ENCODE assay signal across 13 cellular contexts in genomic region chr12:54021432-54022013, GRCh38. TPM values are rescaled to one million over a fixed set of nuclear protein-coding genes. Genes with fewer than 3 reads are reported as not detected.
DNase-seq lines count a peak whose midpoint lies in the region; ATAC-seq, FAIRE-seq and TF ChIP-seq lines count a peak whose summit lies in the region.
"Had no signal": no experiment of that assay in that cellular context is flagged by ENCODE, and none has a peak within 500 bp of the region (broad histone marks: within the 10 kb centered on the region; RNA-seq: fewer than 3 reads in every experiment).

No MANE protein-coding gene starts in this region.

- H2BK12ac ChIP-seq in H1 (ENCODE audit: low read depth, low read length), result no peak overlapping the region; the same call in 1 of the 2 replicates

- no peak overlapping the region for H2BK20ac ChIP-seq in H1 (ENCODE audit: low read length)

- WGBS in H1 (ENCODE audit: extremely low coverage in 1 of 2, insufficient coverage in 1 of 2, insufficient read length in 1 of 2, insufficient replicate concordance in 2 of 2, low coverage in 1 of 2, low lambda C conversion rate in 2 of 2, missing lambda C conversion rate in 1 of 2), 2 experiments, result 8% methylated on average over 15 of the region's 16 CpGs; no CpG with 5 or more reads in 1 of the 2 experiments
- WGBS in psoas muscle, 3 donors, result 6 to 8% (median 7%) methylated on average over 16 of the region's 16 CpGs

- H3K27ac ChIP-seq in H1 (ENCODE audit: low read depth, low read length) (no peak overlapping the region), psoas muscle (peak overlapping the region; percentile 99)
- H3K27ac ChIP-seq: sigmoid colon had no signal

- peaks cover 94 to 100% (median 100%) of the 10 kb centered on the region in 4 experiments for H3K27me3 ChIP-seq in H1 (replicated peaks in 1 of 4; ENCODE audit: control insufficient read depth in 3 of 4, extremely low read depth in 1 of 4, insufficient read depth in 3 of 4, low read length in 3 of 4)
- no peaks in the 10 kb centered on the region for H3K27me3 ChIP-seq in psoas muscle (ENCODE audit: insufficient read depth in 3 of 3, low read length in 2 of 3)

- no peak overlapping the region for H3K14ac ChIP-seq in H1 (ENCODE audit: insufficient read length)

- H3K4me1 ChIP-seq in H1 (replicated peaks in 1 of 4; ENCODE audit: control insufficient read depth in 3 of 4, insufficient read depth in 4 of 4, low read length in 3 of 4) (peaks cover 0 to 12% (median 4%) of the 10 kb centered on the region in 4 experiments; a peak in 6 of 7 replicates), psoas muscle (peaks cover 51% of the 10 kb centered on the region)

- H3K18ac ChIP-seq in H1 (ENCODE audit: extremely low read depth, low read length), result no peak overlapping the region

- peak in 1 of 2 experiments; percentile 39; a peak in 1 of 4 replicates for TF ChIP-seq RAD21 in H1 (IDR thresholded peaks at IDR 0.05 in 1 of 2, conservative IDR thresholded peaks at IDR 0.05 in 1 of 2; ENCODE audit: low read depth in 2 of 2, low read length in 2 of 2)

- H4K8ac ChIP-seq in H1 (ENCODE audit: extremely low read depth, insufficient read depth, low read length), result no peak overlapping the region

- peaks cover 10 to 28% of the 10 kb centered on the region in 2 experiments for H4K20me1 ChIP-seq in H1 (replicated peaks in 1 of 2; ENCODE audit: control insufficient read depth in 1 of 2, insufficient read depth in 2 of 2, low read length in 2 of 2)

- no peak overlapping the region for H4K91ac ChIP-seq in H1 (replicated peaks; ENCODE audit: insufficient read length, low read length)

- no peak overlapping the region for H3K9ac ChIP-seq in H1 (replicated peaks in 1 of 4; ENCODE audit: extremely low read depth in 1 of 4, low read depth in 3 of 4, low read length in 3 of 4)

- no peak overlapping the region for H4K5ac ChIP-seq in H1 (ENCODE audit: insufficient read length, low read depth, low read length)

- TF ChIP-seq CTCF in H1 (IDR thresholded peaks at IDR 0.05; ENCODE audit: control extremely low read depth in 1 of 3, insufficient read depth in 1 of 3, low read depth in 1 of 3, low read length in 3 of 3) (peak; percentile 31 to 47 (median 42)), psoas muscle (IDR thresholded peaks at IDR 0.05) (peak; percentile 43)

- intact Hi-C loops in psoas muscle (cut with DNase I), result loop anchor here in 1 of 2 donors (2.0 kb wide), 1 partner anchor 15 kb away; no protein-coding TSS in a partner anchor

- peaks cover 3% of the 10 kb centered on the region; the same call in 1 of the 2 replicates for H3K23me2 ChIP-seq in H1 (ENCODE audit: low read depth, low read length)

- ATAC-seq in psoas muscle, result peak; percentile 13 to 45 (median 29)
- no peak for ATAC-seq in GM18511 (IDR thresholded peaks at IDR 0.05; ENCODE audit: unreplicated experiment)
- ATAC-seq in GM18858 (IDR thresholded peaks at IDR 0.05; ENCODE audit: unreplicated experiment), result no peak

- no peak overlapping the region for H3K4me2 ChIP-seq in H1 (ENCODE audit: insufficient read depth in 1 of 2, low read depth in 2 of 2, low read length in 2 of 2)

- H3K79me1 ChIP-seq in H1 (ENCODE audit: low read depth, low read length), result no peaks in the 10 kb centered on the region

- peak overlapping the region; percentile 60 for H2AK5ac ChIP-seq in H1 (ENCODE audit: low read depth, low read length)

- FAIRE-seq in GM12892 (lab: Jason Lieb, UNC) (peak; percentile 79), H1 (lab: Jason Lieb, UNC) (no peak)

- H2BK120ac ChIP-seq in H1 (replicated peaks; ENCODE audit: low read depth, low read length), result no peak overlapping the region

- TF ChIP-seq POLR2A in GM12892 (IDR thresholded peaks at IDR 0.05; ENCODE audit: low read depth, low read length), result no peak
- no peak for TF ChIP-seq POLR2A in H1 (IDR thresholded peaks at IDR 0.05; ENCODE audit: control extremely low read depth in 1 of 2, low read depth in 2 of 2, low read length in 2 of 2)

- H3K9me3 ChIP-seq in H1 (ENCODE audit: insufficient read depth in 2 of 2, low read depth in 1 of 2, low read length in 1 of 2) (no peaks in the 10 kb centered on the region), psoas muscle (no peaks in the 10 kb centered on the region)
- H3K9me3 ChIP-seq: sigmoid colon had no signal

- CTCF ChIA-PET in H1 (lab: Charles Lee; ENCODE audit: partially characterized antibody), result interaction anchor here (0.7 to 12.5 kb wide), 17 partner anchors 8 to 275 kb away, joined by 3 to 172 read pairs (median 4); partner anchors contain the start of genes HOXC11, HOXC5 and HOXC8

- H3K4ac ChIP-seq in H1 (replicated peaks; ENCODE audit: insufficient read length, low read depth, low read length), result no peak overlapping the region

- no peak overlapping the region for H3K56ac ChIP-seq in H1 (replicated peaks; ENCODE audit: insufficient read length, low read depth, low read length)

- H2BK5ac ChIP-seq in H1 (ENCODE audit: low read depth, low read length), result no peak overlapping the region

- H3K36me3 ChIP-seq in H1 (ENCODE audit: control insufficient read depth in 2 of 4, insufficient read depth in 4 of 4, low read length in 3 of 4), result no peaks in the 10 kb centered on the region; a peak in 1 of 8 replicates
- no peaks in the 10 kb centered on the region for H3K36me3 ChIP-seq in psoas muscle (ENCODE audit: insufficient read depth in 1 of 2, low read depth in 1 of 2)
- H3K36me3 ChIP-seq: sigmoid colon had no signal

- H3K4me3 ChIP-seq in H1 (ENCODE audit: extremely low read depth in 1 of 4, insufficient read depth in 2 of 4, low read depth in 3 of 4, low read length in 4 of 4) (no peak overlapping the region), psoas muscle (peak overlapping the region; percentile 77)
- H3K4me3 ChIP-seq: sigmoid colon had no signal

- H3K79me2 ChIP-seq in H1 (ENCODE audit: control insufficient read depth in 1 of 2, insufficient read depth in 2 of 2, low read length in 2 of 2), result no peaks in the 10 kb centered on the region

- H2AFZ ChIP-seq in H1 (ENCODE audit: low read length), result no peak overlapping the region

- no peak for TF ChIP-seq EP300 in H1 (IDR thresholded peaks at IDR 0.05; ENCODE audit: borderline replicate concordance in 1 of 2, low read depth in 2 of 2, low read length in 2 of 2)

- H3K23ac ChIP-seq in H1 (ENCODE audit: insufficient read length), result no peak overlapping the region

- no peak overlapping the region; the same call in 1 of the 2 replicates for H2BK15ac ChIP-seq in H1 (ENCODE audit: low read length)

- POLR2A ChIA-PET in H1 (lab: Charles Lee; ENCODE audit: partially characterized antibody), result interaction anchor here (0.8 to 1.5 kb wide), 2 partner anchors 21 to 36 kb away, joined by 4 read pairs; partner anchors contain the start of genes HOXC10 and HOXC9

- DNase-seq in GM12892 (ENCODE audit: insufficient read length), result no peak
- peak; percentile 13 for DNase-seq in NCI-H460 (ENCODE audit: extremely low read depth, low read depth)
- peak in 1 of 2 experiments; percentile 75 for DNase-seq in H1 (ENCODE audit: low read depth in 1 of 2, low spot score in 2 of 2)
- DNase-seq in psoas muscle, result peak; percentile 57 to 85
- no peak for DNase-seq in D341Med (ENCODE audit: low spot score)
- no peak for DNase-seq in NCI-H187 treated with DMSO at 0.1 percent for 48 hours (lab: John Stamatoyannopoulos, UW)
- DNase-seq: activated effector memory CD4-positive, alpha-beta T cell treated with Interleukin-2 at 50 U/mL for 16 hours; effector CD4-positive, alpha-beta T cell; GOT3; kidney glomerular epithelial cell; sigmoid colon had no signal

RNA-seq across cellular contexts. Expression of gene HOXC6, which starts 6.7 kb away (rescaled TPM):
- not detected for polyA plus RNA-seq in GM12892 (2012; ENCODE audit: missing spikeins)
- 0.89 and 1.4 TPM in 2 replicates for total RNA-seq in NCI-H460 (2014; rRNA removed; shearing (Covaris generic))
- 0.23 and 0.75 TPM in 2 replicates for polyA plus RNA-seq in NCI-H460 (2014; cell fraction: nucleus; rRNA removed)
- total RNA-seq in H1 (2021; fragmentation: NEBNext Ultra II Directional; extraction: Animal tissue kit (Norgen Biotek cat#: 25700)), result not detected in 2 replicates
- polyA plus RNA-seq in H1 (2011; rRNA removed) (not detected in 2 replicates), psoas muscle (1 to 10 TPM; 2.2 to 9.5 (median 4.7) TPM)
- not detected for polyA plus RNA-seq in H1 (2011; cell fraction: cytosol; rRNA removed)
- polyA plus RNA-seq in H1 (2011; cell fraction: nucleus; rRNA removed), result not detected
- not detected in 4 replicates for polyA plus RNA-seq in H1 (2012, experiment 1 of 2)
- not detected for polyA plus RNA-seq in H1 (2012, experiment 2 of 2)
- not detected for polyA plus RNA-seq in H1 (2013, experiment 1 of 2)
- not detected for polyA plus RNA-seq in H1 (2013, experiment 2 of 2)
- polyA minus RNA-seq in H1 (2011; rRNA and poly(A)+ RNA removed), result not detected in 2 replicates
- not detected for polyA minus RNA-seq in H1 (2011; cell fraction: cytosol; rRNA and poly(A)+ RNA removed)
- polyA minus RNA-seq in H1 (2011; cell fraction: nucleus; rRNA and poly(A)+ RNA removed), result not detected
- total RNA-seq in psoas muscle, result 10 to 100 TPM in 2 of 4 donors, 1 to 10 TPM in 2; 5.2 to 23.6 (median 12.5) TPM
- total RNA-seq: sigmoid colon had no signal
- polyA plus RNA-seq: sigmoid colon had no signal

RNA-seq across cellular contexts. Expression of gene HOXC5, which starts 11.3 kb away (rescaled TPM):
- not detected for polyA plus RNA-seq in GM12892 (2012; ENCODE audit: missing spikeins)
- total RNA-seq in NCI-H460 (2014; rRNA removed; shearing (Covaris generic)), result 0.07 and 0.20 TPM in 2 replicates
- 0.26 TPM in 1 of 2 replicates, not detected in the other for polyA plus RNA-seq in NCI-H460 (2014; cell fraction: nucleus; rRNA removed)
- not detected in 2 replicates for total RNA-seq in H1 (2021; fragmentation: NEBNext Ultra II Directional; extraction: Animal tissue kit (Norgen Biotek cat#: 25700))
- not detected in 2 replicates for polyA plus RNA-seq in H1 (2011; rRNA removed)
- polyA plus RNA-seq in H1 (2011; cell fraction: cytosol; rRNA removed), result not detected
- polyA plus RNA-seq in H1 (2011; cell fraction: nucleus; rRNA removed), result not detected
- not detected in 4 replicates for polyA plus RNA-seq in H1 (2012, experiment 1 of 2)
- not detected for polyA plus RNA-seq in H1 (2012, experiment 2 of 2)
- not detected for polyA plus RNA-seq in H1 (2013, experiment 1 of 2)
- polyA plus RNA-seq in H1 (2013, experiment 2 of 2), result not detected
- not detected in 2 replicates for polyA minus RNA-seq in H1 (2011; rRNA and poly(A)+ RNA removed)
- not detected for polyA minus RNA-seq in H1 (2011; cell fraction: cytosol; rRNA and poly(A)+ RNA removed)
- not detected for polyA minus RNA-seq in H1 (2011; cell fraction: nucleus; rRNA and poly(A)+ RNA removed)
- total RNA-seq in psoas muscle, result 1 to 10 TPM in 2 of 4 donors, under 1 TPM in 2; 0.25 to 3.3 (median 1.1) TPM
- polyA plus RNA-seq in psoas muscle, result under 1 TPM; 0.03 to 0.58 (median 0.04) TPM

RNA-seq across cellular contexts. Expression of gene HOXC8, which starts 12.7 kb away (rescaled TPM):
- not detected for polyA plus RNA-seq in GM12892 (2012; ENCODE audit: missing spikeins)
- 1.3 and 1.7 TPM in 2 replicates for total RNA-seq in NCI-H460 (2014; rRNA removed; shearing (Covaris generic))
- polyA plus RNA-seq in NCI-H460 (2014; cell fraction: nucleus; rRNA removed), result 0.11 and 1.5 TPM in 2 replicates
- total RNA-seq in H1 (2021; fragmentation: NEBNext Ultra II Directional; extraction: Animal tissue kit (Norgen Biotek cat#: 25700)), result not detected in 2 replicates
- polyA plus RNA-seq in H1 (2011; rRNA removed), result not detected in 2 replicates
- polyA plus RNA-seq in H1 (2011; cell fraction: cytosol; rRNA removed), result not detected
- polyA plus RNA-seq in H1 (2011; cell fraction: nucleus; rRNA removed), result not detected
- 0.09 TPM in 1 of 4 replicates, not detected in the others for polyA plus RNA-seq in H1 (2012, experiment 1 of 2)
- not detected for polyA plus RNA-seq in H1 (2012, experiment 2 of 2)
- polyA plus RNA-seq in H1 (2013, experiment 1 of 2), result not detected
- not detected for polyA plus RNA-seq in H1 (2013, experiment 2 of 2)
- not detected in 2 replicates for polyA minus RNA-seq in H1 (2011; rRNA and poly(A)+ RNA removed)
- not detected for polyA minus RNA-seq in H1 (2011; cell fraction: cytosol; rRNA and poly(A)+ RNA removed)
- not detected for polyA minus RNA-seq in H1 (2011; cell fraction: nucleus; rRNA and poly(A)+ RNA removed)
- 10 to 100 TPM in 1 of 4 donors, 1 to 10 TPM in 3; 6.7 to 10.2 (median 9.0) TPM for total RNA-seq in psoas muscle
- polyA plus RNA-seq in psoas muscle, result 1 to 10 TPM; 1.6 to 8.8 (median 3.3) TPM
- total RNA-seq: sigmoid colon had no signal

RNA-seq across cellular contexts. Expression of gene HOXC9, which starts 21.6 kb away (rescaled TPM):
- polyA plus RNA-seq in GM12892 (2012; ENCODE audit: missing spikeins), result not detected
- 3.7 and 3.8 TPM in 2 replicates for total RNA-seq in NCI-H460 (2014; rRNA removed; shearing (Covaris generic))
- polyA plus RNA-seq in NCI-H460 (2014; cell fraction: nucleus; rRNA removed), result 5.1 and 10.1 TPM in 2 replicates
- total RNA-seq in H1 (2021; fragmentation: NEBNext Ultra II Directional; extraction: Animal tissue kit (Norgen Biotek cat#: 25700)), result not detected in 2 replicates
- polyA plus RNA-seq in H1 (2011; rRNA removed) (not detected in 2 replicates), psoas muscle (10 to 100 TPM in 2 of 3 donors, 1 to 10 TPM in 1; 8.8 to 31.1 (median 16.4) TPM)
- not detected for polyA plus RNA-seq in H1 (2011; cell fraction: cytosol; rRNA removed)
- polyA plus RNA-seq in H1 (2011; cell fraction: nucleus; rRNA removed), result not detected
- not detected in 4 replicates for polyA plus RNA-seq in H1 (2012, experiment 1 of 2)
- not detected for polyA plus RNA-seq in H1 (2012, experiment 2 of 2)
- polyA plus RNA-seq in H1 (2013, experiment 1 of 2), result not detected
- not detected for polyA plus RNA-seq in H1 (2013, experiment 2 of 2)
- polyA minus RNA-seq in H1 (2011; rRNA and poly(A)+ RNA removed), result not detected in 2 replicates
- not detected for polyA minus RNA-seq in H1 (2011; cell fraction: cytosol; rRNA and poly(A)+ RNA removed)
- polyA minus RNA-seq in H1 (2011; cell fraction: nucleus; rRNA and poly(A)+ RNA removed), result not detected
- 10 to 100 TPM in 2 of 4 donors, 1 to 10 TPM in 2; 6.4 to 14.6 (median 9.2) TPM for total RNA-seq in psoas muscle
- total RNA-seq: sigmoid colon had no signal

RNA-seq across cellular contexts. Expression of gene HOXC4, which starts 32.1 kb away (rescaled TPM):
- 3.5 TPM for polyA plus RNA-seq in GM12892 (2012; ENCODE audit: missing spikeins)
- 0.12 TPM in 1 of 2 replicates, not detected in the other for total RNA-seq in NCI-H460 (2014; rRNA removed; shearing (Covaris generic))
- not detected in 2 replicates for polyA plus RNA-seq in NCI-H460 (2014; cell fraction: nucleus; rRNA removed)
- not detected in 2 replicates for total RNA-seq in H1 (2021; fragmentation: NEBNext Ultra II Directional; extraction: Animal tissue kit (Norgen Biotek cat#: 25700))
- polyA plus RNA-seq in H1 (2011; rRNA removed), result not detected in 2 replicates
- not detected for polyA plus RNA-seq in H1 (2011; cell fraction: cytosol; rRNA removed)
- polyA plus RNA-seq in H1 (2011; cell fraction: nucleus; rRNA removed), result not detected
- polyA plus RNA-seq in H1 (2012, experiment 1 of 2), result not detected in 4 replicates
- polyA plus RNA-seq in H1 (2012, experiment 2 of 2), result not detected
- polyA plus RNA-seq in H1 (2013, experiment 1 of 2), result 0.02 TPM
- 0.02 TPM for polyA plus RNA-seq in H1 (2013, experiment 2 of 2)
- not detected in 2 replicates for polyA minus RNA-seq in H1 (2011; rRNA and poly(A)+ RNA removed)
- not detected for polyA minus RNA-seq in H1 (2011; cell fraction: cytosol; rRNA and poly(A)+ RNA removed)
- not detected for polyA minus RNA-seq in H1 (2011; cell fraction: nucleus; rRNA and poly(A)+ RNA removed)
- total RNA-seq in psoas muscle, result 1 to 10 TPM; 1.6 to 4.7 (median 2.6) TPM
- 1 to 10 TPM in 2 of 3 donors, under 1 TPM in 1; 0.72 to 1.4 (median 1.1) TPM for polyA plus RNA-seq in psoas muscle

Comparison
In these comparisons a context has a peak if more than half of its experiments do, and no peak if none do; other contexts are left out.
1. DNase-seq: peak in NCI-H460 (single experiment) and psoas muscle (2 of 2); none in GM12892 (single experiment), D341Med (single experiment) and NCI-H187 treated with DMSO at 0.1 percent for 48 hours (single experiment).
2. ATAC-seq: peak in psoas muscle (4 of 4); none in GM18511 (single experiment) and GM18858 (single experiment).